28 cellular contexts compared by ENCODE assay signal in genomic region chr6:101079696-101080270, GRCh38.
"Had no signal": no experiment of that assay in that cellular context is flagged by ENCODE, and none has a peak within 500 bp of the region (broad histone marks: within the 10 kb centered on the region; RNA-seq: fewer than 3 reads in every experiment).

No MANE protein-coding gene starts in this region.

- H3K9me3 ChIP-seq: neutrophil, vagina had no signal

- DNase-seq: activated CD4-positive, alpha-beta T cell treated with anti-CD3 and anti-CD28 coated beads for 48 hours; activated CD4-positive, alpha-beta T cell treated with anti-CD3 and anti-CD28 coated beads, Interleukin-2, amount 50 U/mL, for 48 hours; activated CD8-positive, alpha-beta memory T cell treated with anti-CD3 and anti-CD28 coated beads for 24 hours; activated effector memory CD4-positive, alpha-beta T cell treated with anti-CD3 and anti-CD28 coated beads, Interleukin-2, amount 50 U/mL, for 16 hours; activated naive CD4-positive, alpha-beta T cell treated with anti-CD3 and anti-CD28 coated beads, Interleukin-2, amount 10 ng/mL, durations not matched to agents 7 days and 5 days; activated naive CD8-positive, alpha-beta T cell treated with anti-CD3 and anti-CD28 coated beads, Interleukin-2, amount 10 ng/mL, durations not matched to agents 7 days and 5 days; dorsolateral prefrontal cortex; effector memory CD4-positive, alpha-beta T cell; left ventricle myocardium inferior; naive B cell; nephron progenitor cell; stimulated activated CD4-positive, alpha-beta T cell treated with anti-CD3 and anti-CD28 coated beads, Interleukin-1b, Interleukin-23, amount 100 ng/mL, for 48 hours; stimulated activated CD4-positive, alpha-beta T cell treated with anti-CD3 and anti-CD28 coated beads, Interleukin-4, amount 100 ng/mL, for 4 hours; stimulated activated CD8-positive, alpha-beta memory T cell treated with anti-CD3 and anti-CD28 coated beads, Interleukin-4, amount 100 ng/mL, for 48 hours; stimulated activated naive CD8-positive, alpha-beta T cell treated with anti-CD3 and anti-CD28 coated beads, Interleukin-15, amount 100 ng/mL, for 72 hours; substantia nigra; T-helper 1 cell had no signal

- H3K4me1 ChIP-seq: left ventricle myocardium inferior had no signal

- H3K4me3 ChIP-seq: coronary artery, dorsolateral prefrontal cortex, left ventricle myocardium inferior, lung, skin epidermis, vagina had no signal

- H3K27me3 ChIP-seq: brain microvascular endothelial cell, dorsolateral prefrontal cortex, foreskin keratinocyte, neutrophil, vagina had no signal

- ATAC-seq: sciatic nerve; stimulated activated memory B cell treated with anti-CD40 and anti-IgM and Interleukin-4, amounts not matched to agents 10 μg/mL and 1 μg/mL and 100 μg/mL, for 72 hours; stimulated activated naive CD8-positive, alpha-beta T cell treated with anti-CD3 and anti-CD28 coated beads, Interleukin-15, amount 100 ng/mL, for 72 hours had no signal

- H3K36me3 ChIP-seq: brain microvascular endothelial cell, left ventricle myocardium inferior, neutrophil, vagina had no signal

- H3K27ac ChIP-seq: brain microvascular endothelial cell, dorsolateral prefrontal cortex, foreskin keratinocyte, left ventricle myocardium inferior, neutrophil, skin epidermis, vagina had no signal

- FAIRE-seq: astrocyte, islet of Langerhans had no signal
